In the genomic region with DNA sequence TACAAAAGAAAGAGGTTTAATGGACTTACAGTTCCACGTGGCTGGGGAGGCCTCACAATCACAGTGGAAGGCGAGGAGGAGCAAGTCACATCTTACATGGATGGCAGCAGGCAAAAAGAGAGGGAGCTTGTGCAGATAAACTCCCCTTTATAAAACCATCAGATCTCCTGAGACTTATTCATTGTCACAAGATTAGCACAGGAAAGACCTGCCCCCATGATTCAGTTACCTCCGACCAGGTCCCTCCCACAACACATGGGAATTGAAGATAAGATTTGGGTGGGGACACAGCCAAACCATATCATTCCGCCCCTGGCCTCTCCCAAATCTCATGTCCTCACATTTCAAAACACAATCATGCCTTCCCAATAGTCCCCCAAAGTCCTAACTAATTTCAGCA, we compare ENCODE assay signal across 7 cellular contexts. TPM values are rescaled to one million over a fixed set of nuclear protein-coding genes. Genes with fewer than 3 reads are reported as not detected.
DNase-seq lines count a peak whose midpoint lies in the region; ATAC-seq, FAIRE-seq and TF ChIP-seq lines count a peak whose summit lies in the region.
"Not testable (repeated sequence)": the region's sequence is repeated elsewhere in the genome, so short reads cannot be mapped to it uniquely, and the experiment has no call there.

No MANE protein-coding gene starts in this region.

- TF ChIP-seq RAD21 in K562 (CRISPR knock-in tag; conservative IDR thresholded peaks at IDR 0.05 in 1 of 2, IDR thresholded peaks at IDR 0.05 in 1 of 2): not testable (repeated sequence)

- H3K4me1 ChIP-seq in K562 (replicated peaks in 1 of 2; ENCODE audit: control insufficient read depth in 2 of 2, insufficient read depth in 2 of 2, low read length in 2 of 2): not testable (repeated sequence)

- not testable (repeated sequence) for ATAC-seq in activated T-cell treated with anti-CD3 and anti-CD28 coated beads, Interleukin-2, amount 50 U/mL, for 72 hours (replicated peaks in 1 of 2); activated naive CD4-positive, alpha-beta T cell treated with anti-CD3 and anti-CD28 coated beads, Interleukin-2, amount 50 U/mL, for 72 hours; K562; stimulated activated naive B cell treated with anti-CD40 and anti-IgM and Interleukin-4, amounts not matched to agents 10 μg/mL and 1 μg/mL and 100 μg/mL, for 72 hours (replicated peaks)

- H3K27ac ChIP-seq in K562 (ENCODE audit: extremely low read depth, low read depth, low read length): not testable (repeated sequence)

- POLR2A ChIA-PET in K562 (lab: Yijun Ruan, JAX): not testable (repeated sequence)

- peak overlapping the region; percentile 65 for H3K27ac Mint-ChIP-seq in Calu3 (ENCODE audit: unreplicated experiment)
- H3K27ac Mint-ChIP-seq in activated CD4-positive, alpha-beta T cell treated with anti-CD3 and anti-CD28 coated beads, Interleukin-2, amount 10 ng/mL, durations not matched to agents 24 days and 14 days: not testable (repeated sequence)
- peak overlapping the region; percentile 80 for H3K27ac Mint-ChIP-seq in activated T-cell treated with anti-CD3 and anti-CD28 coated beads, Interleukin-2, amount 50 U/mL, for 72 hours
- peak overlapping the region; percentile 43 to 93 for H3K27ac Mint-ChIP-seq in activated naive CD4-positive, alpha-beta T cell treated with anti-CD3 and anti-CD28 coated beads, Interleukin-2, amount 50 U/mL, for 72 hours
- H3K27ac Mint-ChIP-seq in stimulated activated naive B cell treated with anti-CD40 and anti-IgM and Interleukin-4, amounts not matched to agents 10 μg/mL and 1 μg/mL and 100 μg/mL, for 72 hours: peak overlapping the region; percentile 47

- peaks cover 79% of the 10 kb centered on the region for H3K79me2 ChIP-seq in K562 (ENCODE audit: control insufficient read depth, insufficient read depth, low read length)

- H4K20me1 ChIP-seq in K562 (replicated peaks; ENCODE audit: control insufficient read depth, insufficient read depth, low read length): not testable (repeated sequence)

- H3K9me3 ChIP-seq in K562 (replicated peaks; ENCODE audit: control insufficient read depth, insufficient read depth, low read depth, low read length): peaks cover 60% of the 10 kb centered on the region

- H3K9me3 Mint-ChIP-seq in Calu3 (ENCODE audit: low read depth, unreplicated experiment): peaks cover 24% of the 10 kb centered on the region
- H3K9me3 Mint-ChIP-seq in activated CD4-positive, alpha-beta T cell treated with anti-CD3 and anti-CD28 coated beads, Interleukin-2, amount 10 ng/mL, durations not matched to agents 24 days and 14 days: peaks cover 61% of the 10 kb centered on the region
- peaks cover 13 to 31% of the 10 kb centered on the region in 2 donors for H3K9me3 Mint-ChIP-seq in activated T-cell treated with anti-CD3 and anti-CD28 coated beads, Interleukin-2, amount 50 U/mL, for 72 hours
- peaks cover 6 to 43% of the 10 kb centered on the region in 2 donors for H3K9me3 Mint-ChIP-seq in activated naive CD4-positive, alpha-beta T cell treated with anti-CD3 and anti-CD28 coated beads, Interleukin-2, amount 50 U/mL, for 72 hours
- H3K9me3 Mint-ChIP-seq in stimulated activated naive B cell treated with anti-CD40 and anti-IgM and Interleukin-4, amounts not matched to agents 10 μg/mL and 1 μg/mL and 100 μg/mL, for 72 hours: peaks cover 17 to 27% of the 10 kb centered on the region in 2 donors

- H2AFZ ChIP-seq in K562 (ENCODE audit: low read depth, low read length): not testable (repeated sequence)

- H3K9me1 ChIP-seq in K562 (ENCODE audit: control insufficient read depth, insufficient read depth, low read length): not testable (repeated sequence)

- in situ Hi-C loops in K562 (cut with MboI): not testable (repeated sequence)

- not testable (repeated sequence) for TF ChIP-seq POLR2A in K562 (conservative IDR thresholded peaks at IDR 0.05); erythroblast (IDR thresholded peaks at IDR 0.05; ENCODE audit: low read length)

- H3K4me1 Mint-ChIP-seq in Calu3 (ENCODE audit: low read depth, unreplicated experiment): not testable (repeated sequence)
- H3K4me1 Mint-ChIP-seq in activated CD4-positive, alpha-beta T cell treated with anti-CD3 and anti-CD28 coated beads, Interleukin-2, amount 10 ng/mL, durations not matched to agents 24 days and 14 days: peaks cover 30% of the 10 kb centered on the region
- H3K4me1 Mint-ChIP-seq in activated T-cell treated with anti-CD3 and anti-CD28 coated beads, Interleukin-2, amount 50 U/mL, for 72 hours (ENCODE audit: low read depth): peaks cover 67% of the 10 kb centered on the region
- peaks cover 40 to 60% of the 10 kb centered on the region in 2 donors for H3K4me1 Mint-ChIP-seq in stimulated activated naive B cell treated with anti-CD40 and anti-IgM and Interleukin-4, amounts not matched to agents 10 μg/mL and 1 μg/mL and 100 μg/mL, for 72 hours

- not testable (repeated sequence) for H3K27me3 ChIP-seq in K562 (ENCODE audit: control insufficient read depth in 2 of 2, insufficient read depth in 2 of 2, low read length in 2 of 2)

- H3K36me3 Mint-ChIP-seq in Calu3 (ENCODE audit: insufficient read depth, unreplicated experiment): peaks cover 89% of the 10 kb centered on the region
- H3K36me3 Mint-ChIP-seq in activated CD4-positive, alpha-beta T cell treated with anti-CD3 and anti-CD28 coated beads, Interleukin-2, amount 10 ng/mL, durations not matched to agents 24 days and 14 days (ENCODE audit: low read depth): peaks cover 98% of the 10 kb centered on the region
- H3K36me3 Mint-ChIP-seq in activated T-cell treated with anti-CD3 and anti-CD28 coated beads, Interleukin-2, amount 50 U/mL, for 72 hours (ENCODE audit: insufficient read depth in 2 of 2): peaks cover 77 to 94% of the 10 kb centered on the region in 2 donors
- H3K36me3 Mint-ChIP-seq in activated naive CD4-positive, alpha-beta T cell treated with anti-CD3 and anti-CD28 coated beads, Interleukin-2, amount 50 U/mL, for 72 hours: peaks cover 90 to 99% of the 10 kb centered on the region in 2 donors
- peaks cover 90 to 98% of the 10 kb centered on the region in 2 donors for H3K36me3 Mint-ChIP-seq in stimulated activated naive B cell treated with anti-CD40 and anti-IgM and Interleukin-4, amounts not matched to agents 10 μg/mL and 1 μg/mL and 100 μg/mL, for 72 hours

- intact Hi-C loops in Calu3 (cut with micrococcal nuclease; ENCODE audit: unreplicated experiment); activated CD4-positive, alpha-beta T cell treated with anti-CD3 and anti-CD28 coated beads, Interleukin-2, amount 10 ng/mL, durations not matched to agents 24 days and 14 days (cut with micrococcal nuclease); K562 (cut with micrococcal nuclease): not testable (repeated sequence)

- not testable (repeated sequence) for H3K9ac ChIP-seq in K562 (ENCODE audit: insufficient read depth in 1 of 2, low read depth in 2 of 2, low read length in 2 of 2)

- not testable (repeated sequence) for BruUV-seq in Calu3 (replicated peaks; lab: Mats Ljungman, UMichigan); K562 (replicated peaks; lab: Mats Ljungman, UMichigan)

- not testable (repeated sequence) for TF ChIP-seq EP300 in K562 (IDR thresholded peaks at IDR 0.05; ENCODE audit: low read length)

- H3K4me2 ChIP-seq in K562 (ENCODE audit: insufficient read depth, low read length): not testable (repeated sequence)

- TF ChIP-seq CTCF in Calu3 (IDR thresholded peaks at IDR 0.05; ENCODE audit: unreplicated experiment); K562 (IDR thresholded peaks at IDR 0.05 in 2 of 3, conservative IDR thresholded peaks at IDR 0.05 in 1 of 3; ENCODE audit: insufficient read depth in 2 of 3, low read depth in 1 of 3, low read length in 3 of 3): not testable (repeated sequence)

- WGBS in K562 (ENCODE audit: insufficient coverage, low coverage, missing lambda C conversion rate): 68% methylated on average over 4 of the region's 4 CpGs

- DNase-seq in Calu3; activated T-cell treated with anti-CD3 and anti-CD28 coated beads, Interleukin-2, amount 50 U/mL, for 72 hours; activated naive CD4-positive, alpha-beta T cell treated with anti-CD3 and anti-CD28 coated beads, Interleukin-2, amount 50 U/mL, for 72 hours (ENCODE audit: low spot score in 2 of 2); stimulated activated naive B cell treated with anti-CD40 and anti-IgM and Interleukin-4, amounts not matched to agents 10 μg/mL and 1 μg/mL and 100 μg/mL, for 72 hours: not testable (repeated sequence)
- DNase-seq in activated CD4-positive, alpha-beta T cell treated with anti-CD3 and anti-CD28 coated beads, Interleukin-2, amount 10 ng/mL, durations not matched to agents 24 days and 14 days: peak; percentile 48
- peak in 1 of 4 experiments; percentile 40 for DNase-seq in K562 (ENCODE audit: extremely low read depth in 1 of 4, low spot score in 3 of 4)
- peak; percentile 21 to 58 for DNase-seq in erythroblast (lab: John Stamatoyannopoulos, UW)

- H3K4me3 Mint-ChIP-seq in Calu3 (ENCODE audit: low read depth, unreplicated experiment); activated CD4-positive, alpha-beta T cell treated with anti-CD3 and anti-CD28 coated beads, Interleukin-2, amount 10 ng/mL, durations not matched to agents 24 days and 14 days; activated T-cell treated with anti-CD3 and anti-CD28 coated beads, Interleukin-2, amount 50 U/mL, for 72 hours; stimulated activated naive B cell treated with anti-CD40 and anti-IgM and Interleukin-4, amounts not matched to agents 10 μg/mL and 1 μg/mL and 100 μg/mL, for 72 hours: not testable (repeated sequence)

- not testable (repeated sequence) for H3K27me3 Mint-ChIP-seq in Calu3 (ENCODE audit: unreplicated experiment); activated CD4-positive, alpha-beta T cell treated with anti-CD3 and anti-CD28 coated beads, Interleukin-2, amount 10 ng/mL, durations not matched to agents 24 days and 14 days; activated T-cell treated with anti-CD3 and anti-CD28 coated beads, Interleukin-2, amount 50 U/mL, for 72 hours (ENCODE audit: low read depth); stimulated activated naive B cell treated with anti-CD40 and anti-IgM and Interleukin-4, amounts not matched to agents 10 μg/mL and 1 μg/mL and 100 μg/mL, for 72 hours

- CTCF ChIA-PET in Calu3 (lab: Charles Lee); K562 (lab: Yijun Ruan, JAX; ENCODE audit: low intra/inter-chr PET ratio): not testable (repeated sequence)

- H3K4me3 ChIP-seq in K562: not testable (repeated sequence)

- H3K36me3 ChIP-seq in K562 (ENCODE audit: control insufficient read depth, insufficient read depth, low read length): peaks cover 99% of the 10 kb centered on the region

- not testable (repeated sequence) for FAIRE-seq in K562 (lab: Jason Lieb, UNC)

RNA-seq across cellular contexts. Expression of a gene that starts 18.5 kb away (rescaled TPM):
- total RNA-seq in Calu3 (2022) (31.3 and 34.6 TPM in 2 replicates), K562 (2014; rRNA removed) (14.2 and 18.2 TPM in 2 replicates), K562 (2014; rRNA removed; fragmentation: Illumina TruSeq; extraction: Trizol) (34.5 and 40.8 TPM in 2 replicates), K562 (2015; rRNA removed; fragmentation: Illumina TruSeq; extraction: Trizol) (35.1 and 38.8 TPM in 2 replicates), K562 (2021) (24.6 and 29.1 TPM in 2 replicates)
- total RNA-seq in activated CD4-positive, alpha-beta T cell treated with anti-CD3 and anti-CD28 coated beads, Interleukin-2, amount 10 ng/mL, durations not matched to agents 24 days and 14 days: 77.7 and 78.3 TPM in 2 replicates
- total RNA-seq in activated T-cell treated with anti-CD3 and anti-CD28 coated beads, Interleukin-2, amount 50 U/mL, for 72 hours: 100 to 1,000 TPM; 151 to 156 TPM
- 10 to 100 TPM; 81.5 to 89.9 TPM for total RNA-seq in activated naive CD4-positive, alpha-beta T cell treated with anti-CD3 and anti-CD28 coated beads, Interleukin-2, amount 50 U/mL, for 72 hours
- 24.7 and 44.0 TPM in 2 replicates for total RNA-seq in K562 (2011; cell fraction: chromatin; rRNA removed; ENCODE audit: low replicate concordance)
- total RNA-seq in K562 (2011; cell fraction: nucleolus; rRNA removed): 17.0 and 25.0 TPM in 2 replicates
- total RNA-seq in K562 (2011; cell fraction: nucleoplasm; rRNA removed): 25.1 and 28.1 TPM in 2 replicates
- polyA plus RNA-seq in K562 (2011; rRNA removed) (16.0 and 21.4 TPM in 2 replicates), K562 (2014; fragmentation: Illumina TruSeq; extraction: Trizol) (19.2 and 21.5 TPM in 2 replicates), K562 (2014; fragmentation: Nextera tagmentation; extraction: Ambion mirVana) (10 to 100 TPM; 18.1 to 22.2 TPM), K562 (2014; rRNA removed) (13.0 and 14.6 TPM in 2 replicates)
- 3.5 and 6.0 TPM in 2 replicates for polyA plus RNA-seq in K562 (2011; cell fraction: cytosol; rRNA removed)
- 9.2 and 12.6 TPM in 2 replicates for polyA plus RNA-seq in K562 (2011; cell fraction: nucleus; rRNA removed)
- polyA plus RNA-seq in K562 (2012): 12.6 and 14.4 TPM in 2 replicates
- polyA minus RNA-seq in K562 (2011; rRNA and poly(A)+ RNA removed): 43.3 and 47.1 TPM in 2 replicates
- polyA minus RNA-seq in K562 (2011; cell fraction: cytosol; rRNA and poly(A)+ RNA removed): 12.4 and 13.0 TPM in 2 replicates
- polyA minus RNA-seq in K562 (2011; cell fraction: nucleus; rRNA and poly(A)+ RNA removed): 33.3 and 40.5 TPM in 2 replicates
